10 cellular contexts compared by ENCODE assay signal in the genomic region with DNA sequence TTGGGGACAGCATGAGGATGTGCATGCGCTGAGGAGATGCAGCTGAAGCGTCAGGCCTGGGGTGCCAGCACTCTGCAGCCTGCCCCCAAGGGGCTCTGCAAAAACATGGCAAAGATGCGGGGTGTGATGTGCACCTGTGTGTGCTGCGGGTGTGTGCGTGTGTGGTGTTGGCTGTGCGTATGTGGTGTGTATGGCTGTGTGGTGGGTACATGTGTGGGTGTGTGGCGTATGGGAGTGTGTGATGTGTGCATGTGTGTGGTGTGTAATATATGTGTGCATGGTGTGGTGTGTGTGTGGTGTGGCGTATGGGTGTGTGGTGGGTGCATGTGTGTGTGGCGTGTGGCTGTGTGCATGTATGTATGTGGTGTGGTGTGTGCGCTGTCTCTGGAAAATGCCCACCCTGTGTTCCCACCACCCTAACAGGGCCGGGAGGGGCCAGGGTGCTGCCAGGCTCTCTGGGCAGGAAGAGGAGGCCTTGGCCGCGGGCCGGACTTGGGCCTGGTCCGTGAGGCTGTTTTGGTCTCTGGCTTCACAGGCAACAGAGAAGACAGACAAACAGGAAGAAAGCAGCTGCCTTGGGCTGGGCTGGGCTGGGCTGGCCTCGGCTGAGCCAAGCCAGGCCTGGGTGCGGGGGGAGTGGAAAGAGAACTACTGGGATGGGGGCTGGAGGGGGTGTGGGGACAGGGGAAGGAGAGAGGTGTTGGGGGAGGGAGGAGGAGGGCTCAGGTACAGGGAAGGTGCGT. TPM values are rescaled to one million over a fixed set of nuclear protein-coding genes. Genes with fewer than 3 reads are reported as not detected.
DNase-seq lines count a peak whose midpoint lies in the region; ATAC-seq and TF ChIP-seq lines count a peak whose summit lies in the region.
"Had no signal": no experiment of that assay in that cellular context is flagged by ENCODE, and none has a peak within 500 bp of the region (broad histone marks: within the 10 kb centered on the region; RNA-seq: fewer than 3 reads in every experiment).

No MANE protein-coding gene starts in this region.

- no peak overlapping the region for H3K27ac ChIP-seq in CD4-positive, alpha-beta T cell (ENCODE audit: low read depth, low read length)
- H3K27ac ChIP-seq in KOPT-K1 (ENCODE audit: low read depth, low read length, poor library complexity, severe bottlenecking) (peak overlapping the region; percentile 59), body of pancreas (no peak overlapping the region)

- no peaks in the 10 kb centered on the region for H3K27me3 ChIP-seq in CD4-positive, alpha-beta T cell (ENCODE audit: control insufficient read depth, insufficient read depth, low read length)
- no peaks in the 10 kb centered on the region for H3K27me3 ChIP-seq in body of pancreas
- H3K27me3 ChIP-seq: MG63 had no signal

- CTCF ChIA-PET in CD4-positive, alpha-beta T cell (lab: Charles Lee), result no interaction called here

- peak overlapping the region; percentile 83 for H3K27ac Mint-ChIP-seq in CD4-positive, alpha-beta T cell
- H3K27ac Mint-ChIP-seq in activated naive CD8-positive, alpha-beta T cell treated with anti-CD3 and anti-CD28 coated beads, Interleukin-2, amount 50 U/mL, for 24 hours, result peak overlapping the region; percentile 2

- WGBS in body of pancreas, 2 donors, result 49 to 67% methylated on average over 8 to 15 of the region's 18 CpGs

- H3K4me1 ChIP-seq in body of pancreas, result no peaks in the 10 kb centered on the region

- ATAC-seq in CD4-positive, alpha-beta T cell (ENCODE audit: poor library complexity), result peak; percentile 3
- no peak for ATAC-seq in activated naive CD8-positive, alpha-beta T cell treated with anti-CD3 and anti-CD28 coated beads, Interleukin-2, amount 50 U/mL, for 24 hours
- no peak for ATAC-seq in body of pancreas

- H3K36me3 ChIP-seq in KOPT-K1 (ENCODE audit: insufficient read depth, low read length) (peaks cover 24% of the 10 kb centered on the region), body of pancreas (replicated peaks in 1 of 2; ENCODE audit: insufficient read depth in 1 of 2, low read depth in 2 of 2) (no peaks in the 10 kb centered on the region)
- H3K36me3 ChIP-seq: MG63 had no signal

- H3K36me3 Mint-ChIP-seq in CD4-positive, alpha-beta T cell (ENCODE audit: low read depth), result peaks cover 6% of the 10 kb centered on the region
- no peaks in the 10 kb centered on the region for H3K36me3 Mint-ChIP-seq in activated naive CD8-positive, alpha-beta T cell treated with anti-CD3 and anti-CD28 coated beads, Interleukin-2, amount 50 U/mL, for 24 hours (ENCODE audit: low read depth)

- no peaks in the 10 kb centered on the region for H3K27me3 Mint-ChIP-seq in CD4-positive, alpha-beta T cell
- no peaks in the 10 kb centered on the region for H3K27me3 Mint-ChIP-seq in activated naive CD8-positive, alpha-beta T cell treated with anti-CD3 and anti-CD28 coated beads, Interleukin-2, amount 50 U/mL, for 24 hours

- peak overlapping the region; percentile 63 for H3K4me3 Mint-ChIP-seq in CD4-positive, alpha-beta T cell
- no peak overlapping the region for H3K4me3 Mint-ChIP-seq in activated naive CD8-positive, alpha-beta T cell treated with anti-CD3 and anti-CD28 coated beads, Interleukin-2, amount 50 U/mL, for 24 hours

- H3K9me3 Mint-ChIP-seq in CD4-positive, alpha-beta T cell, result no peaks in the 10 kb centered on the region
- H3K9me3 Mint-ChIP-seq in activated naive CD8-positive, alpha-beta T cell treated with anti-CD3 and anti-CD28 coated beads, Interleukin-2, amount 50 U/mL, for 24 hours, result no peaks in the 10 kb centered on the region

- H3K4me3 ChIP-seq in body of pancreas, result no peak overlapping the region
- H3K4me3 ChIP-seq: MG63 had no signal

- no peak for TF ChIP-seq CTCF in CD4-positive, alpha-beta T cell (IDR thresholded peaks at IDR 0.05)
- no peak for TF ChIP-seq CTCF in body of pancreas (IDR thresholded peaks at IDR 0.05)

- no peak for TF ChIP-seq POLR2A in body of pancreas (IDR thresholded peaks at IDR 0.05)

- H3K4me1 Mint-ChIP-seq in CD4-positive, alpha-beta T cell (ENCODE audit: low read depth), result peaks cover 47% of the 10 kb centered on the region
- peaks cover 35% of the 10 kb centered on the region for H3K4me1 Mint-ChIP-seq in activated naive CD8-positive, alpha-beta T cell treated with anti-CD3 and anti-CD28 coated beads, Interleukin-2, amount 50 U/mL, for 24 hours

- DNase-seq in CD4-positive, alpha-beta T cell, result no peak
- no peak for DNase-seq in activated naive CD8-positive, alpha-beta T cell treated with anti-CD3 and anti-CD28 coated beads, Interleukin-2, amount 50 U/mL, for 24 hours
- DNase-seq in mesenteric fat pad (ENCODE audit: low spot score), result peak; percentile 89
- no peak for DNase-seq in NCI-H2081 treated with DMSO at 0.1 percent for 48 hours (lab: John Stamatoyannopoulos, UW)
- DNase-seq in LoVo (ENCODE audit: low spot score), result no peak
- DNase-seq in body of pancreas, result no peak
- no peak for DNase-seq in activated CD8-positive, alpha-beta memory T cell treated with anti-CD3 and anti-CD28 coated beads for 24 hours
- DNase-seq: MG63 had no signal

- POLR2A ChIA-PET in CD4-positive, alpha-beta T cell (lab: Charles Lee), result interaction anchor here (0.6 to 7.3 kb wide), 3 partner anchors 19 to 109 kb away, joined by 3 to 63 read pairs (median 5); partner anchors contain the start of genes ARHGAP4, IDH3G and SSR4

- no peaks in the 10 kb centered on the region for H3K9me3 ChIP-seq in CD4-positive, alpha-beta T cell (ENCODE audit: control insufficient read depth, low read length)
- H3K9me3 ChIP-seq in KOPT-K1 (ENCODE audit: insufficient read depth, low read length, poor library complexity, severe bottlenecking), result no peaks in the 10 kb centered on the region
- no peaks in the 10 kb centered on the region for H3K9me3 ChIP-seq in body of pancreas
- H3K9me3 ChIP-seq: MG63 had no signal

- intact Hi-C loops in CD4-positive, alpha-beta T cell (cut with DNase I, micrococcal nuclease), result loop anchor here in 1 of 2 experiments (5.0 kb wide), 1 partner anchor 76 kb away; no protein-coding TSS in a partner anchor
- intact Hi-C loops in body of pancreas (cut with DNase I), result no loop called here

RNA-seq across cellular contexts. Expression of gene AVPR2, which starts 1.1 kb away (rescaled TPM):
- total RNA-seq in CD4-positive, alpha-beta T cell, result not detected
- total RNA-seq in mesenteric fat pad (7.2 TPM), body of pancreas (under 1 TPM; 0.66 to 0.78 TPM)
- total RNA-seq: fibroblast of lung had no signal

RNA-seq across cellular contexts. Expression of gene L1CAM, which starts 17.4 kb away (rescaled TPM):
- 1 to 10 TPM in 1 of 2 experiments, under 1 TPM in 1; 0.89 to 1.2 TPM for total RNA-seq in CD4-positive, alpha-beta T cell
- 2.4 TPM for total RNA-seq in mesenteric fat pad
- total RNA-seq in body of pancreas, result 1 to 10 TPM; 1.8 to 7.9 TPM

RNA-seq across cellular contexts. Expression of gene ARHGAP4, which starts 22.7 kb away (rescaled TPM):
- total RNA-seq in CD4-positive, alpha-beta T cell, result 100 to 1,000 TPM; 456 to 463 TPM
- total RNA-seq in mesenteric fat pad (43.0 TPM), body of pancreas (10 to 100 TPM in 1 of 2 donors, 1 to 10 TPM in 1; 8.6 to 16.6 TPM)

RNA-seq across cellular contexts. Expression of gene NAA10, which starts 31.4 kb away (rescaled TPM):
- 10 to 100 TPM; 41.5 to 42.0 TPM for total RNA-seq in CD4-positive, alpha-beta T cell
- total RNA-seq in mesenteric fat pad, result 118 TPM
- total RNA-seq in body of pancreas, result 10 to 100 TPM; 30.3 to 74.7 TPM

RNA-seq across cellular contexts. Expression of gene RENBP, which starts 41.0 kb away (rescaled TPM):
- total RNA-seq in CD4-positive, alpha-beta T cell, result 1 to 10 TPM; 8.6 to 9.3 TPM
- total RNA-seq in mesenteric fat pad, result 34.5 TPM
- total RNA-seq in body of pancreas, result 1 to 10 TPM in 1 of 2 donors, under 1 TPM in 1; 0.66 to 6.0 TPM

Comparison
In these comparisons a context has a peak if more than half of its experiments do, and no peak if none do; other contexts are left out.
1. RNA of gene ARHGAP4, which starts 22.7 kb away (total RNA-seq): 456 to 463 TPM in CD4-positive, alpha-beta T cell; 43.0 TPM in mesenteric fat pad (single experiment) and 8.6 to 16.6 TPM in body of pancreas; every median in the first group is over 10 times any median in the second.